10 cellular contexts compared by ENCODE assay signal in the genomic region with DNA sequence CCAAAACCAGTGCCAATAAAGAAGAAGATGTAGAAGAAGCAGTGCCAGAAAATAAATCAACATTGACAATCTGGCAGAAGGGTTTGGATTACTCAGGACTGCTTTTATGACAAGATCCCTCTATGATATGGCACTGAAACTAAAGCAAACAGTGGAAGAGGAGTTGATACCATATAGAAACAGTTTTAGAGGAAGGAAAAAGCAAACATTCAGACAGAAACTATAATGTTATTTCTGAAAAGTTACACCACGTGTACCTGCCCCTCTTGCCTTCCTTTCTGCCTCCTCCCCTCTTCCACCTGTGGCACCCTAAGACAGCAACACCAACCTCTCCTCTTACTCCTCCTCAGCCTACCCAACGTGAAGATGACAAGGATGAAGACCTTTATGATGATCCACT.
DNase-seq lines count a peak whose midpoint lies in the region; ATAC-seq and TF ChIP-seq lines count a peak whose summit lies in the region.
"Had no signal": no experiment of that assay in that cellular context is flagged by ENCODE, and none has a peak within 500 bp of the region (broad histone marks: within the 10 kb centered on the region; RNA-seq: fewer than 3 reads in every experiment).

No MANE protein-coding gene starts in this region.

- H3K9me3 Mint-ChIP-seq in CD4-positive, CD25-positive, alpha-beta regulatory T cell: peaks cover 0 to 1% (median 0%) of the 10 kb centered on the region in 7 donors
- H3K9me3 Mint-ChIP-seq in activated B cell treated with CpG ODN at 0.5 μM for 24 hours: no peaks in the 10 kb centered on the region
- no peaks in the 10 kb centered on the region for H3K9me3 Mint-ChIP-seq in osteocyte (ENCODE audit: unreplicated experiment)

- intact Hi-C loops in activated B cell treated with CpG ODN at 0.5 μM for 24 hours (cut with micrococcal nuclease) (loop anchor here (1.0 to 2.0 kb wide), 4 partner anchors 35 to 63 kb away; a partner anchor contains a TSS), esophagus muscularis mucosa (cut with DNase I) (no loop called here)

- ATAC-seq in CD4-positive, CD25-positive, alpha-beta regulatory T cell (ENCODE audit: low read depth in 2 of 2): no peak
- ATAC-seq in GM19351 (IDR thresholded peaks at IDR 0.05; ENCODE audit: unreplicated experiment): peak; percentile 27
- ATAC-seq in HG03097 (IDR thresholded peaks at IDR 0.05; ENCODE audit: low FRiP score, unreplicated experiment): peak; percentile 23
- peak; percentile 15 for ATAC-seq in activated B cell treated with CpG ODN at 0.5 μM for 24 hours (ENCODE audit: low read depth)

- no peaks in the 10 kb centered on the region for H3K36me3 Mint-ChIP-seq in CD4-positive, CD25-positive, alpha-beta regulatory T cell
- no peaks in the 10 kb centered on the region for H3K36me3 Mint-ChIP-seq in activated B cell treated with CpG ODN at 0.5 μM for 24 hours (ENCODE audit: low read depth)
- no peaks in the 10 kb centered on the region for H3K36me3 Mint-ChIP-seq in osteocyte (ENCODE audit: unreplicated experiment)

- TF ChIP-seq CTCF in activated B cell treated with CpG ODN at 0.5 μM for 24 hours (IDR thresholded peaks at IDR 0.05) (no peak), esophagus muscularis mucosa (IDR thresholded peaks at IDR 0.05) (no peak), osteocyte (IDR thresholded peaks at IDR 0.05) (no peak)

- peak overlapping the region; percentile 65 for H3K4me3 ChIP-seq in CD4-positive, CD25-positive, alpha-beta regulatory T cell (ENCODE audit: low read depth, low read length)
- no peak overlapping the region for H3K4me3 ChIP-seq in esophagus muscularis mucosa
- H3K4me3 ChIP-seq: skin epidermis had no signal

- H3K27me3 Mint-ChIP-seq in CD4-positive, CD25-positive, alpha-beta regulatory T cell: no peaks in the 10 kb centered on the region
- H3K27me3 Mint-ChIP-seq in activated B cell treated with CpG ODN at 0.5 μM for 24 hours (no peaks in the 10 kb centered on the region), osteocyte (ENCODE audit: unreplicated experiment) (no peaks in the 10 kb centered on the region)

- no peaks in the 10 kb centered on the region for H3K36me3 ChIP-seq in CD4-positive, CD25-positive, alpha-beta regulatory T cell (ENCODE audit: control insufficient read depth, insufficient read depth, low read length)
- no peaks in the 10 kb centered on the region for H3K36me3 ChIP-seq in esophagus muscularis mucosa

- TF ChIP-seq POLR2A in esophagus muscularis mucosa (IDR thresholded peaks at IDR 0.05; ENCODE audit: low read depth): no peak

- POLR2A ChIA-PET in activated B cell treated with CpG ODN at 0.5 μM for 24 hours (lab: Charles Lee): interaction anchor here (0.6 to 2.6 kb wide), 5 partner anchors 48 to 256 kb away, joined by 3 to 22 read pairs (median 4); a partner anchor contains a TSS

- H3K9me3 ChIP-seq in CD4-positive, CD25-positive, alpha-beta regulatory T cell (ENCODE audit: control insufficient read depth in 2 of 2, low read length in 2 of 2): no peaks in the 10 kb centered on the region
- no peaks in the 10 kb centered on the region for H3K9me3 ChIP-seq in esophagus muscularis mucosa

- peaks cover 18 to 33% (median 29%) of the 10 kb centered on the region in 4 donors for H3K4me1 Mint-ChIP-seq in CD4-positive, CD25-positive, alpha-beta regulatory T cell
- peaks cover 42% of the 10 kb centered on the region for H3K4me1 Mint-ChIP-seq in activated B cell treated with CpG ODN at 0.5 μM for 24 hours
- peaks cover 3% of the 10 kb centered on the region for H3K4me1 Mint-ChIP-seq in osteocyte (ENCODE audit: unreplicated experiment)

- H3K4me1 ChIP-seq in CD4-positive, CD25-positive, alpha-beta regulatory T cell (ENCODE audit: control insufficient read depth, insufficient read depth, low read length, poor library complexity, severe bottlenecking): peaks cover 19% of the 10 kb centered on the region
- peaks cover 0 to 11% (median 0%) of the 10 kb centered on the region in 4 donors for H3K4me1 ChIP-seq in esophagus muscularis mucosa

- WGBS in esophagus muscularis mucosa: 75% methylated on average over 2 of the region's 2 CpGs

- no peak for TF ChIP-seq EP300 in esophagus muscularis mucosa (IDR thresholded peaks at IDR 0.05)

- CTCF ChIA-PET in activated B cell treated with CpG ODN at 0.5 μM for 24 hours (lab: Charles Lee): interaction anchor here (0.7 kb wide), 1 partner anchor 48 kb away, joined by 3 read pairs; no protein-coding TSS in a partner anchor

- H3K4me3 Mint-ChIP-seq in CD4-positive, CD25-positive, alpha-beta regulatory T cell: peak overlapping the region in 3 of 4 donors; percentile 3 to 52 (median 22)
- peak overlapping the region; percentile 16 for H3K4me3 Mint-ChIP-seq in activated B cell treated with CpG ODN at 0.5 μM for 24 hours
- H3K4me3 Mint-ChIP-seq in osteocyte (ENCODE audit: unreplicated experiment): no peak overlapping the region

- peak overlapping the region; percentile 84 to 95 (median 89) for H3K27ac Mint-ChIP-seq in CD4-positive, CD25-positive, alpha-beta regulatory T cell
- peak overlapping the region; percentile 86 for H3K27ac Mint-ChIP-seq in activated B cell treated with CpG ODN at 0.5 μM for 24 hours
- H3K27ac Mint-ChIP-seq in osteocyte (ENCODE audit: unreplicated experiment): no peak overlapping the region

- peak in 2 of 3 donors; percentile 23 to 26 for DNase-seq in CD4-positive, CD25-positive, alpha-beta regulatory T cell
- DNase-seq in activated B cell treated with CpG ODN at 0.5 μM for 24 hours: no peak
- DNase-seq in esophagus muscularis mucosa (ENCODE audit: extremely low spot score): no peak
- no peak for DNase-seq in DMS114 treated with DMSO at 0.1 percent for 48 hours (lab: John Stamatoyannopoulos, UW; ENCODE audit: unreplicated experiment)
- DNase-seq in osteocyte (ENCODE audit: extremely low spot score, unreplicated experiment): no peak
- DNase-seq in NOMO-1 (lab: John Stamatoyannopoulos, UW; ENCODE audit: unreplicated experiment in 2 of 2): no peak
- DNase-seq: SHP77 had no signal

- H3K27ac ChIP-seq in CD4-positive, CD25-positive, alpha-beta regulatory T cell (ENCODE audit: insufficient read depth, low read length, poor library complexity, severe bottlenecking): peak overlapping the region; percentile 57
- H3K27ac ChIP-seq in esophagus muscularis mucosa (replicated peaks in 1 of 4): no peak overlapping the region

- H3K27me3 ChIP-seq in CD4-positive, CD25-positive, alpha-beta regulatory T cell (ENCODE audit: control insufficient read depth, insufficient read depth, low read length): no peaks in the 10 kb centered on the region
- no peaks in the 10 kb centered on the region for H3K27me3 ChIP-seq in esophagus muscularis mucosa

Comparison
In these comparisons a context has a peak if more than half of its experiments do, and no peak if none do; other contexts are left out.
1. ATAC-seq: peak in GM19351 (single experiment), HG03097 (single experiment) and activated B cell treated with CpG ODN at 0.5 μM for 24 hours (single experiment); none in CD4-positive, CD25-positive, alpha-beta regulatory T cell (0 of 2).
2. DNase-seq: peak in CD4-positive, CD25-positive, alpha-beta regulatory T cell (2 of 3); none in activated B cell treated with CpG ODN at 0.5 μM for 24 hours (single experiment), esophagus muscularis mucosa (single experiment), DMS114 treated with DMSO at 0.1 percent for 48 hours (single experiment), osteocyte (single experiment) and NOMO-1 (0 of 2).